In the genomic region with DNA sequence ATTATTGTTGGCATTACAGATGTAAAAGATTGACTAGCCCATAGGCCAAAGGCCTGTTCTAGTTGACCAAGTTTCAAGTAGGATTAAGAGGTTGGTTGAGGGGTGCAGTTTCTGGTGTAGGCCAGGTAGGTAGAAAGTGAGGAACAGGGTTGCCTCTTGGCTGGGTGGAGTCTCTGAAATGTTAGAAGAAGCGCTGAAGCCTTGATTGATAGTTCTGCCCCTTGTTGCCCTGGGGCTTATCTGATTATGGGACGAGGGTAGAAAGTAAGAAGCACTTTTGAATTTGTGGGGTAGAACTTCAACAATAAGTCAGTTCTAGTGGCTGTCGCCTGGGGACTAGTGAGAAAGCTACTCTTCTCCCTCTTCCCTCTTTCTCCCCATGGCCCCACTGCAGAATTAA, we compare ENCODE assay signal across 14 cellular contexts. TPM values are rescaled to one million over a fixed set of nuclear protein-coding genes. Genes with fewer than 3 reads are reported as not detected.
DNase-seq lines count a peak whose midpoint lies in the region; ATAC-seq and TF ChIP-seq lines count a peak whose summit lies in the region.
"Had no signal": no experiment of that assay in that cellular context is flagged by ENCODE, and none has a peak within 500 bp of the region (broad histone marks: within the 10 kb centered on the region; RNA-seq: fewer than 3 reads in every experiment).

No MANE protein-coding gene starts in this region.

- WGBS in heart left ventricle, 4 donors = 63 to 80% (median 69%) methylated on average over 3 of the region's 3 CpGs
- 74 to 79% methylated on average over 3 of the region's 3 CpGs for WGBS in thyroid gland, 2 donors

- intact Hi-C loops in heart left ventricle (cut with DNase I) = loop anchor here in 1 of 10 donors (10.0 kb wide), 1 partner anchor 274 kb away; a partner anchor contains a TSS
- intact Hi-C loops in left ventricle myocardium superior (cut with micrococcal nuclease) = no loop called here
- intact Hi-C loops in activated T-helper 1 cell treated with anti-CD3 and anti-CD28 coated beads, Interleukin-12 subunit alpha, Interleukin-12 subunit beta, Interleukin-2, Interleukin-4 antibody, amounts not matched to agents 30 ng/mL and 10 ng/mL and 1 ng/mL, durations not matched to agents 14 hours and 24 hours and 36 hours (cut with micrococcal nuclease) = no loop called here
- intact Hi-C loops in left lung (cut with DNase I) = no loop called here
- intact Hi-C loops in thyroid gland (cut with DNase I) = no loop called here

- peak overlapping the region; percentile 23 for H3K4me3 Mint-ChIP-seq in activated T-helper 1 cell treated with anti-CD3 and anti-CD28 coated beads, Interleukin-12 subunit alpha, Interleukin-12 subunit beta, Interleukin-2, Interleukin-4 antibody, amounts not matched to agents 30 ng/mL and 10 ng/mL and 1 ng/mL, durations not matched to agents 14 hours and 24 hours and 36 hours

- no peak for DNase-seq in heart left ventricle
- DNase-seq in left ventricle myocardium superior = no peak
- DNase-seq in activated T-helper 1 cell treated with anti-CD3 and anti-CD28 coated beads, Interleukin-12 subunit alpha, Interleukin-12 subunit beta, Interleukin-2, Interleukin-4 antibody, amounts not matched to agents 30 ng/mL and 10 ng/mL and 1 ng/mL, durations not matched to agents 14 hours and 24 hours and 36 hours (ENCODE audit: low spot score) = no peak
- no peak for DNase-seq in left lung
- DNase-seq in thyroid gland = no peak
- DNase-seq in NCI-H2107 treated with DMSO at 0.1 percent for 48 hours (lab: John Stamatoyannopoulos, UW; ENCODE audit: unreplicated experiment) = no peak
- DNase-seq: amniotic stem cell, glutamatergic neuron, NCI-H446 had no signal

- H3K9me3 ChIP-seq in heart left ventricle (no peaks in the 10 kb centered on the region), left lung (no peaks in the 10 kb centered on the region), thyroid gland (no peaks in the 10 kb centered on the region)
- H3K9me3 ChIP-seq: transverse colon had no signal

- H3K36me3 Mint-ChIP-seq in activated T-helper 1 cell treated with anti-CD3 and anti-CD28 coated beads, Interleukin-12 subunit alpha, Interleukin-12 subunit beta, Interleukin-2, Interleukin-4 antibody, amounts not matched to agents 30 ng/mL and 10 ng/mL and 1 ng/mL, durations not matched to agents 14 hours and 24 hours and 36 hours (ENCODE audit: low read depth) = peaks cover 7% of the 10 kb centered on the region

- H3K36me3 ChIP-seq in heart left ventricle (peaks cover 0 to 44% (median 9%) of the 10 kb centered on the region in 9 donors), left lung (no peaks in the 10 kb centered on the region), thyroid gland (no peaks in the 10 kb centered on the region)
- H3K36me3 ChIP-seq: transverse colon had no signal

- ATAC-seq in heart left ventricle = no peak
- no peak for ATAC-seq in left ventricle myocardium superior
- ATAC-seq in left lung = no peak
- no peak for ATAC-seq in HG03175 (IDR thresholded peaks at IDR 0.05; ENCODE audit: unreplicated experiment)
- ATAC-seq in SK-N-SH treated with all-trans-retinoic acid at 6 μM for 48 hours = no peak

- H3K4me1 ChIP-seq in heart left ventricle (peaks cover 0 to 65% (median 21%) of the 10 kb centered on the region in 12 donors), left lung (peaks cover 0 to 32% of the 10 kb centered on the region in 2 donors), thyroid gland (peaks cover 4 to 26% of the 10 kb centered on the region in 2 donors)

- H3K27ac ChIP-seq in heart left ventricle (peak overlapping the region; percentile 34 to 97 (median 75)), left lung (peak overlapping the region; percentile 43 to 56), thyroid gland (peak overlapping the region; percentile 27 to 61 (median 30))

- H3K27me3 ChIP-seq in heart left ventricle (no peaks in the 10 kb centered on the region), left lung (no peaks in the 10 kb centered on the region), thyroid gland (no peaks in the 10 kb centered on the region)
- H3K27me3 ChIP-seq: transverse colon had no signal

- TF ChIP-seq POLR2A in heart left ventricle (IDR thresholded peaks at IDR 0.05) (no peak), thyroid gland (IDR thresholded peaks at IDR 0.05) (no peak)

- H3K4me3 ChIP-seq in heart left ventricle = peak overlapping the region in 2 of 12 donors; percentile 13 to 17
- H3K4me3 ChIP-seq in left lung = no peak overlapping the region
- no peak overlapping the region for H3K4me3 ChIP-seq in thyroid gland (replicated peaks in 1 of 3)
- H3K4me3 ChIP-seq: transverse colon had no signal

- TF ChIP-seq CTCF in heart left ventricle (IDR thresholded peaks at IDR 0.05) (no peak), left lung (IDR thresholded peaks at IDR 0.05) (no peak), thyroid gland (IDR thresholded peaks at IDR 0.05) (no peak)

- peak overlapping the region; percentile 94 for H3K27ac Mint-ChIP-seq in activated T-helper 1 cell treated with anti-CD3 and anti-CD28 coated beads, Interleukin-12 subunit alpha, Interleukin-12 subunit beta, Interleukin-2, Interleukin-4 antibody, amounts not matched to agents 30 ng/mL and 10 ng/mL and 1 ng/mL, durations not matched to agents 14 hours and 24 hours and 36 hours
- H3K27ac Mint-ChIP-seq: progenitor cell of endocrine pancreas had no signal

- peaks cover 62% of the 10 kb centered on the region for H3K4me1 Mint-ChIP-seq in activated T-helper 1 cell treated with anti-CD3 and anti-CD28 coated beads, Interleukin-12 subunit alpha, Interleukin-12 subunit beta, Interleukin-2, Interleukin-4 antibody, amounts not matched to agents 30 ng/mL and 10 ng/mL and 1 ng/mL, durations not matched to agents 14 hours and 24 hours and 36 hours (ENCODE audit: low read depth)

- H3K27me3 Mint-ChIP-seq in activated T-helper 1 cell treated with anti-CD3 and anti-CD28 coated beads, Interleukin-12 subunit alpha, Interleukin-12 subunit beta, Interleukin-2, Interleukin-4 antibody, amounts not matched to agents 30 ng/mL and 10 ng/mL and 1 ng/mL, durations not matched to agents 14 hours and 24 hours and 36 hours (ENCODE audit: insufficient read depth) = no peaks in the 10 kb centered on the region

- peaks cover 7% of the 10 kb centered on the region for H3K9me3 Mint-ChIP-seq in activated T-helper 1 cell treated with anti-CD3 and anti-CD28 coated beads, Interleukin-12 subunit alpha, Interleukin-12 subunit beta, Interleukin-2, Interleukin-4 antibody, amounts not matched to agents 30 ng/mL and 10 ng/mL and 1 ng/mL, durations not matched to agents 14 hours and 24 hours and 36 hours

TF ChIP-seq in SK-N-SH treated with all-trans-retinoic acid at 6 μM for 48 hours, 23 proteins besides CTCF, POLR2A, EP300 and RAD21:
- TF ChIP-seq TCF4 (CRISPR knock-in tag; IDR thresholded peaks at IDR 0.05; ENCODE audit: borderline replicate concordance) = no peak
- TF ChIP-seq ESRRG (CRISPR knock-in tag; IDR thresholded peaks at IDR 0.05) = no peak
TF ChIP-seq in SK-N-SH treated with all-trans-retinoic acid at 6 μM for 48 hours: peak in this region for 0.

RNA-seq across cellular contexts. Expression of a gene that starts 6.2 kb away (rescaled TPM):
- 10 to 100 TPM in 6 of 9 donors, 1 to 10 TPM in 3; 9.0 to 32.8 (median 14.9) TPM for total RNA-seq in heart left ventricle
- polyA plus RNA-seq in heart left ventricle = 10 to 100 TPM in 1 of 2 donors, 1 to 10 TPM in 1; 5.9 to 10.3 TPM
- 13.1 TPM for total RNA-seq in left ventricle myocardium superior
- 1.5 and 2.5 TPM in 2 replicates for total RNA-seq in activated T-helper 1 cell treated with anti-CD3 and anti-CD28 coated beads, Interleukin-12 subunit alpha, Interleukin-12 subunit beta, Interleukin-2, Interleukin-4 antibody, amounts not matched to agents 30 ng/mL and 10 ng/mL and 1 ng/mL, durations not matched to agents 14 hours and 24 hours and 36 hours
- 10 to 100 TPM; 13.3 to 17.2 TPM for total RNA-seq in left lung
- 10 to 100 TPM in 2 of 4 donors, 1 to 10 TPM in 2; 3.1 to 18.9 (median 7.6) TPM for total RNA-seq in thyroid gland
- total RNA-seq: progenitor cell of endocrine pancreas had no signal
- polyA plus RNA-seq: keratinocyte had no signal

RNA-seq across cellular contexts. Expression of a gene that starts 6.7 kb away (rescaled TPM):
- total RNA-seq in heart left ventricle (1 to 10 TPM in 8 of 9 donors, under 1 TPM in 1; 0.83 to 2.1 (median 1.1) TPM), left ventricle myocardium superior (1.2 TPM), left lung (10 to 100 TPM in 1 of 2 donors, 1 to 10 TPM in 1; 9.5 to 21.5 TPM), thyroid gland (1 to 10 TPM; 1.2 to 6.7 (median 4.1) TPM)
- polyA plus RNA-seq in heart left ventricle = under 1 TPM; 0.87 to 0.95 TPM
- total RNA-seq in activated T-helper 1 cell treated with anti-CD3 and anti-CD28 coated beads, Interleukin-12 subunit alpha, Interleukin-12 subunit beta, Interleukin-2, Interleukin-4 antibody, amounts not matched to agents 30 ng/mL and 10 ng/mL and 1 ng/mL, durations not matched to agents 14 hours and 24 hours and 36 hours = 14.3 and 14.8 TPM in 2 replicates

RNA-seq across cellular contexts. Expression of a gene that starts 14.8 kb away (rescaled TPM):
- total RNA-seq in heart left ventricle (under 1 TPM in 8 of 9 donors, not detected in 1; 0.19 to 1.00 (median 0.79) TPM), left ventricle myocardium superior (0.47 TPM), left lung (1 to 10 TPM; 1.2 to 2.5 TPM), thyroid gland (10 to 100 TPM in 3 of 4 donors, 1 to 10 TPM in 1; 5.4 to 43.9 (median 18.8) TPM)
- 1 to 10 TPM in 1 of 2 donors, under 1 TPM in 1; 0.68 to 1.4 TPM for polyA plus RNA-seq in heart left ventricle
- 0.34 and 0.47 TPM in 2 replicates for total RNA-seq in activated T-helper 1 cell treated with anti-CD3 and anti-CD28 coated beads, Interleukin-12 subunit alpha, Interleukin-12 subunit beta, Interleukin-2, Interleukin-4 antibody, amounts not matched to agents 30 ng/mL and 10 ng/mL and 1 ng/mL, durations not matched to agents 14 hours and 24 hours and 36 hours
- polyA plus RNA-seq: keratinocyte had no signal

RNA-seq across cellular contexts. Expression of a gene that starts 16.7 kb away (rescaled TPM):
- total RNA-seq in heart left ventricle (100 to 1,000 TPM; 149 to 255 (median 171) TPM), left ventricle myocardium superior (174 TPM), left lung (100 to 1,000 TPM; 279 to 284 TPM), thyroid gland (100 to 1,000 TPM; 134 to 297 (median 200) TPM)
- 100 to 1,000 TPM; 290 to 387 TPM for polyA plus RNA-seq in heart left ventricle
- 140 and 144 TPM in 2 replicates for total RNA-seq in activated T-helper 1 cell treated with anti-CD3 and anti-CD28 coated beads, Interleukin-12 subunit alpha, Interleukin-12 subunit beta, Interleukin-2, Interleukin-4 antibody, amounts not matched to agents 30 ng/mL and 10 ng/mL and 1 ng/mL, durations not matched to agents 14 hours and 24 hours and 36 hours

RNA-seq across cellular contexts. Expression of a gene that starts 33.2 kb away (rescaled TPM):
- total RNA-seq in heart left ventricle (under 1 TPM in 1 of 9 donors, not detected in 8; 0.44 TPM), left ventricle myocardium superior (not detected), left lung (under 1 TPM; 0.29 to 0.67 TPM), thyroid gland (not detected)
- not detected for polyA plus RNA-seq in heart left ventricle
- not detected in 2 replicates for total RNA-seq in activated T-helper 1 cell treated with anti-CD3 and anti-CD28 coated beads, Interleukin-12 subunit alpha, Interleukin-12 subunit beta, Interleukin-2, Interleukin-4 antibody, amounts not matched to agents 30 ng/mL and 10 ng/mL and 1 ng/mL, durations not matched to agents 14 hours and 24 hours and 36 hours
- total RNA-seq: progenitor cell of endocrine pancreas, transverse colon had no signal
